20 cellular contexts compared by ENCODE assay signal in the genomic region with DNA sequence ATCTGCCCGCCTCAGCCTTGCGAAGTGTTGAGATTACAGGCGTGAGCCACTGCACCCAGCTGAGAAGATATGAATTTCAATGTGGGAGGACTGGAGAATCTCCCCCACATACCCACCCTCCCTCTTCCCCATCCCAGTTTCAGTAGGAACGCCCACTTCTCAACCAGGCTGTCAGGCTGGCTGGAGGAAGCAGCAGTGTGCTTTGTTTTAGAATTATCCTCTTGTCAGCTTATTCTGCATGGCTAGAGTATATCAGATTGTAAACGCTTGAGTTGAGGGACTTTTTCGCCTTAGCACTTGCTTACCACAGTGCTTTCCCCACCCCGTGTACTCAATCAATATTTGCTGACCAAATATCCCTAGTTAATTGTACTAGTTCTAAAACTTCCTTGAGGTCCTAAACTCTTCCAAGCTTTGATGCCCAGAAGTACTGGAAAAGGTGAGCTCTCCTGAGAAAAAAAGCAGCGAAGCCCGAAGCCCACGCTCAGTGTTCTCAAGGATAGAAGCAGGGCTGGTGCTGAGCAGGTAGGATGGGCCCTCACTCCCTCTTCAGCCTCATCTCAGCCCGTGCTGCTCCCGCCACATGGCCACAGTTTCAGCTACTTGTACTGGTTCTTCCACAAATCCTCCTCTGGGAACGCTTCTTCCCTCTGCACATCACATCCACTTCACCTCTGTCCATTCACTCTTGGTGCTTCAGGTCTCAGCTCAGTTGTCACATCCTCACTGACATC. TPM values are rescaled to one million over a fixed set of nuclear protein-coding genes. Genes with fewer than 3 reads are reported as not detected.
DNase-seq lines count a peak whose midpoint lies in the region; ATAC-seq, FAIRE-seq and TF ChIP-seq lines count a peak whose summit lies in the region.
"Had no signal": no experiment of that assay in that cellular context is flagged by ENCODE, and none has a peak within 500 bp of the region (broad histone marks: within the 10 kb centered on the region; RNA-seq: fewer than 3 reads in every experiment).

No MANE protein-coding gene starts in this region.

- H4K20me1 ChIP-seq in KMS-11 (ENCODE audit: insufficient read depth): no peaks in the 10 kb centered on the region
- no peaks in the 10 kb centered on the region for H4K20me1 ChIP-seq in H1 (replicated peaks in 1 of 2; ENCODE audit: control insufficient read depth in 1 of 2, insufficient read depth in 2 of 2, low read length in 2 of 2)
- no peaks in the 10 kb centered on the region for H4K20me1 ChIP-seq in neural progenitor cell (ENCODE audit: low read depth)
- H4K20me1 ChIP-seq: BLaER1 had no signal

- no peak overlapping the region for H4K5ac ChIP-seq in H1 (ENCODE audit: insufficient read length, low read depth, low read length)

- ATAC-seq in GM21825 (IDR thresholded peaks at IDR 0.05; ENCODE audit: unreplicated experiment): no peak
- ATAC-seq: SK-N-SH treated with all-trans-retinoic acid at 6 μM for 48 hours had no signal

- H3K79me1 ChIP-seq in H1 (ENCODE audit: low read depth, low read length): no peaks in the 10 kb centered on the region

- H2AFZ ChIP-seq in KMS-11 (ENCODE audit: low read depth): no peak overlapping the region
- H2AFZ ChIP-seq in H1 (ENCODE audit: low read length): 0 out of 2 replicates have a peak overlapping the region, but pooled peaks have one; percentile 20
- no peak overlapping the region for H2AFZ ChIP-seq in neural progenitor cell (replicated peaks)

- H2BK15ac ChIP-seq in H1 (ENCODE audit: low read length): no peak overlapping the region

- no peak for TF ChIP-seq POLR2A in H1 (IDR thresholded peaks at IDR 0.05; ENCODE audit: control extremely low read depth in 1 of 2, low read depth in 2 of 2, low read length in 2 of 2)

- H3K4me2 ChIP-seq in KMS-11: 0 out of 2 replicates have a peak overlapping the region, but pooled peaks have one; percentile 17
- H3K4me2 ChIP-seq in H1 (ENCODE audit: insufficient read depth in 1 of 2, low read depth in 2 of 2, low read length in 2 of 2): no peak overlapping the region
- H3K4me2 ChIP-seq in neural progenitor cell: peak overlapping the region; percentile 50
- H3K4me2 ChIP-seq: BLaER1 had no signal

- H3K9ac ChIP-seq in KMS-11 (no peak overlapping the region), H1 (replicated peaks in 1 of 4; ENCODE audit: extremely low read depth in 1 of 4, low read depth in 3 of 4, low read length in 3 of 4) (no peak overlapping the region), neural progenitor cell (no peak overlapping the region)
- H3K9ac ChIP-seq: BLaER1 had no signal

- H3K27ac ChIP-seq in 22Rv1: peak overlapping the region; percentile 40
- H3K27ac ChIP-seq in KMS-11: no peak overlapping the region
- H3K27ac ChIP-seq in H1 (ENCODE audit: low read depth, low read length): no peak overlapping the region
- H3K27ac ChIP-seq in neural progenitor cell: peak overlapping the region; percentile 34
- no peak overlapping the region for H3K27ac ChIP-seq in coronary artery
- H3K27ac ChIP-seq: BLaER1 had no signal

- H4K91ac ChIP-seq in H1 (replicated peaks; ENCODE audit: insufficient read length, low read length): no peak overlapping the region

- no peaks in the 10 kb centered on the region for H3K36me3 ChIP-seq in KMS-11 (ENCODE audit: insufficient read depth)
- no peaks in the 10 kb centered on the region for H3K36me3 ChIP-seq in H1 (ENCODE audit: control insufficient read depth in 2 of 4, insufficient read depth in 4 of 4, low read length in 3 of 4)
- H3K36me3 ChIP-seq in neural progenitor cell: no peaks in the 10 kb centered on the region
- H3K36me3 ChIP-seq: BLaER1, MG63 had no signal

- H2BK20ac ChIP-seq in H1 (ENCODE audit: low read length): no peak overlapping the region

- no peak overlapping the region for H3K56ac ChIP-seq in H1 (replicated peaks; ENCODE audit: insufficient read length, low read depth, low read length)

- POLR2A ChIA-PET in H1 (lab: Charles Lee; ENCODE audit: partially characterized antibody): interaction anchor here (0.9 kb wide), 1 partner anchor 13 kb away, joined by 3 read pairs; no protein-coding TSS in a partner anchor

- H3F3A ChIP-seq in neural progenitor cell (ENCODE audit: low read depth): peaks cover 23% of the 10 kb centered on the region

- H2AK5ac ChIP-seq in H1 (ENCODE audit: low read depth, low read length): no peak overlapping the region

- no peaks in the 10 kb centered on the region for H3K9me3 Mint-ChIP-seq in neural progenitor cell
- no peaks in the 10 kb centered on the region for H3K9me3 Mint-ChIP-seq in type B pancreatic cell
- H3K9me3 Mint-ChIP-seq: HFFc6 had no signal

- no peak for TF ChIP-seq EP300 in H1 (IDR thresholded peaks at IDR 0.05; ENCODE audit: borderline replicate concordance in 1 of 2, low read depth in 2 of 2, low read length in 2 of 2)

- H3K27ac Mint-ChIP-seq in neural progenitor cell (no peak overlapping the region), type B pancreatic cell (no peak overlapping the region)
- H3K27ac Mint-ChIP-seq: HFFc6 had no signal

- WGBS in H1 (ENCODE audit: extremely low coverage in 1 of 2, insufficient coverage in 1 of 2, insufficient read length in 1 of 2, insufficient replicate concordance in 2 of 2, low coverage in 1 of 2, low lambda C conversion rate in 2 of 2, missing lambda C conversion rate in 1 of 2), 2 experiments: 86% methylated on average over 13 of the region's 13 CpGs; no CpG with 5 or more reads in 1 of the 2 experiments

- H3K79me2 ChIP-seq in KMS-11 (ENCODE audit: insufficient read depth, low read depth) (no peaks in the 10 kb centered on the region), H1 (ENCODE audit: control insufficient read depth in 1 of 2, insufficient read depth in 2 of 2, low read length in 2 of 2) (no peaks in the 10 kb centered on the region), neural progenitor cell (ENCODE audit: low read depth) (no peaks in the 10 kb centered on the region)

- TF ChIP-seq RAD21 in H1 (IDR thresholded peaks at IDR 0.05 in 1 of 2, conservative IDR thresholded peaks at IDR 0.05 in 1 of 2; ENCODE audit: low read depth in 2 of 2, low read length in 2 of 2): no peak

- H3K4me1 Mint-ChIP-seq in neural progenitor cell (peaks cover 18% of the 10 kb centered on the region), type B pancreatic cell (ENCODE audit: unreplicated experiment) (peaks cover 11% of the 10 kb centered on the region)

- CTCF ChIA-PET in H1 (lab: Charles Lee; ENCODE audit: partially characterized antibody): interaction anchor here (1.0 to 1.8 kb wide), 4 partner anchors 16 to 272 kb away, joined by 3 to 9 read pairs (median 3); no protein-coding TSS in a partner anchor

- no peak overlapping the region for H3K18ac ChIP-seq in H1 (ENCODE audit: extremely low read depth, low read length)

- H3K4me1 ChIP-seq in KMS-11 (ENCODE audit: low read depth, poor library complexity, severe bottlenecking) (peaks cover 35% of the 10 kb centered on the region), H1 (replicated peaks in 1 of 4; ENCODE audit: control insufficient read depth in 3 of 4, insufficient read depth in 4 of 4, low read length in 3 of 4) (no peaks in the 10 kb centered on the region; a peak in 2 of 7 replicates), neural progenitor cell (peaks cover 15% of the 10 kb centered on the region)
- H3K4me1 ChIP-seq: BLaER1 had no signal

- no peaks in the 10 kb centered on the region for H3K36me3 Mint-ChIP-seq in neural progenitor cell
- H3K36me3 Mint-ChIP-seq in type B pancreatic cell: no peaks in the 10 kb centered on the region

- no peak for FAIRE-seq in H1 (lab: Jason Lieb, UNC)
- FAIRE-seq: A204.1 had no signal

- 0 out of 2 replicates have a peak overlapping the region, but pooled peaks have one; percentile 68 for H4K8ac ChIP-seq in H1 (ENCODE audit: extremely low read depth, insufficient read depth, low read length)

- no peak overlapping the region for H3K4me3 ChIP-seq in KMS-11 (IDR thresholded peaks at IDR 0.05; ENCODE audit: insufficient read depth, low read depth, low read length)
- no peak overlapping the region for H3K4me3 ChIP-seq in H1 (ENCODE audit: extremely low read depth in 1 of 4, insufficient read depth in 2 of 4, low read depth in 3 of 4, low read length in 4 of 4)
- no peak overlapping the region for H3K4me3 ChIP-seq in neural progenitor cell
- no peak overlapping the region for H3K4me3 ChIP-seq in coronary artery
- H3K4me3 ChIP-seq: BLaER1, MG63 had no signal

- H3K23me2 ChIP-seq in H1 (ENCODE audit: low read depth, low read length): no peaks in the 10 kb centered on the region

- no peak overlapping the region for H3K4ac ChIP-seq in H1 (replicated peaks; ENCODE audit: insufficient read length, low read depth, low read length)

- H2BK12ac ChIP-seq in H1 (ENCODE audit: low read depth, low read length): no peak overlapping the region

- no peak overlapping the region for H2BK5ac ChIP-seq in H1 (ENCODE audit: low read depth, low read length)

- H3K27me3 Mint-ChIP-seq in neural progenitor cell (ENCODE audit: insufficient read depth, low read depth): peaks cover 20% of the 10 kb centered on the region
- H3K27me3 Mint-ChIP-seq in type B pancreatic cell: peaks cover 9% of the 10 kb centered on the region

- no peak overlapping the region for H3K23ac ChIP-seq in H1 (ENCODE audit: insufficient read length)

- H3K27me3 ChIP-seq in KMS-11 (ENCODE audit: insufficient read depth, low read depth): no peaks in the 10 kb centered on the region
- peaks cover 0 to 4% (median 0%) of the 10 kb centered on the region in 4 experiments; a peak in 1 of 7 replicates for H3K27me3 ChIP-seq in H1 (replicated peaks in 1 of 4; ENCODE audit: control insufficient read depth in 3 of 4, extremely low read depth in 1 of 4, insufficient read depth in 3 of 4, low read length in 3 of 4)
- H3K27me3 ChIP-seq in neural progenitor cell: peaks cover 10% of the 10 kb centered on the region
- H3K27me3 ChIP-seq: BLaER1, MG63 had no signal

- H3K4me3 Mint-ChIP-seq in neural progenitor cell (peak overlapping the region; percentile 35), type B pancreatic cell (no peak overlapping the region)
- H3K4me3 Mint-ChIP-seq: HFFc6 had no signal

- TF ChIP-seq CTCF in 22Rv1 (IDR thresholded peaks at IDR 0.05) (no peak), KMS-11 (conservative IDR thresholded peaks at IDR 0.05; ENCODE audit: low read depth, low read length) (no peak), H1 (IDR thresholded peaks at IDR 0.05; ENCODE audit: control extremely low read depth in 1 of 3, insufficient read depth in 1 of 3, low read depth in 1 of 3, low read length in 3 of 3) (no peak), neural progenitor cell (IDR thresholded peaks at IDR 0.05) (no peak), coronary artery (IDR thresholded peaks at IDR 0.05) (no peak), type B pancreatic cell (conservative IDR thresholded peaks at IDR 0.05) (no peak)

- H3K9me3 ChIP-seq in H1 (ENCODE audit: insufficient read depth in 2 of 2, low read depth in 1 of 2, low read length in 1 of 2) (no peaks in the 10 kb centered on the region), neural progenitor cell (ENCODE audit: low read depth) (no peaks in the 10 kb centered on the region)
- H3K9me3 ChIP-seq: BLaER1, MG63 had no signal

- H2BK120ac ChIP-seq in H1 (replicated peaks; ENCODE audit: low read depth, low read length): no peak overlapping the region

- DNase-seq in H1 (ENCODE audit: low read depth in 1 of 2, low spot score in 2 of 2) (peak in 1 of 2 experiments; percentile 37), neural progenitor cell (ENCODE audit: low spot score) (peak; percentile 77), coronary artery (ENCODE audit: low spot score) (no peak), type B pancreatic cell (ENCODE audit: extremely low spot score, unreplicated experiment) (no peak)
- DNase-seq in activated CD4-positive, alpha-beta T cell treated with anti-CD3 and anti-CD28 coated beads, Interleukin-2, amount 50 U/mL, for 4 hours: no peak
- DNase-seq: DMS 273 treated with DMSO at 0.1 percent for 48 hours, GF-D8, HFFc6, MG63, NCI-H1105, NCI-H1694 treated with DMSO at 0.1 percent for 48 hours, NCI-H446 treated with DMSO at 0.1 percent for 48 hours, OCI-M1, SHP77 treated with DMSO at 0.1 percent for 48 hours had no signal

- no peak overlapping the region for H3K14ac ChIP-seq in H1 (ENCODE audit: insufficient read length)

RNA-seq across cellular contexts. Expression of gene ARHGAP10, which starts 7.3 kb away (rescaled TPM):
- 6.0 and 6.1 TPM in 2 replicates for total RNA-seq in H1 (2021; fragmentation: NEBNext Ultra II Directional; extraction: Animal tissue kit (Norgen Biotek cat#: 25700))
- polyA plus RNA-seq in H1 (2011; rRNA removed): 3.2 and 3.7 TPM in 2 replicates
- polyA plus RNA-seq in H1 (2011; cell fraction: cytosol; rRNA removed): 3.2 TPM
- polyA plus RNA-seq in H1 (2011; cell fraction: nucleus; rRNA removed): 5.0 TPM
- 4.0 to 5.1 TPM (median 4.7 TPM) in 4 replicates for polyA plus RNA-seq in H1 (2012, experiment 1 of 2)
- 0.94 TPM for polyA plus RNA-seq in H1 (2012, experiment 2 of 2)
- 3.6 TPM for polyA plus RNA-seq in H1 (2013, experiment 1 of 2)
- 3.7 TPM for polyA plus RNA-seq in H1 (2013, experiment 2 of 2)
- 5.9 and 6.7 TPM in 2 replicates for polyA minus RNA-seq in H1 (2011; rRNA and poly(A)+ RNA removed)
- polyA minus RNA-seq in H1 (2011; cell fraction: cytosol; rRNA and poly(A)+ RNA removed): 2.9 TPM
- polyA minus RNA-seq in H1 (2011; cell fraction: nucleus; rRNA and poly(A)+ RNA removed): 17.1 TPM
- total RNA-seq in neural progenitor cell (ENCODE audit: low replicate concordance) (20.2 and 20.3 TPM in 2 replicates), type B pancreatic cell (ENCODE audit: low replicate concordance) (25.2 and 25.5 TPM in 2 replicates)

RNA-seq across cellular contexts. Expression of gene PRMT9, which starts 40.7 kb away (rescaled TPM):
- 9.6 and 9.9 TPM in 2 replicates for total RNA-seq in H1 (2021; fragmentation: NEBNext Ultra II Directional; extraction: Animal tissue kit (Norgen Biotek cat#: 25700))
- 2.7 and 3.8 TPM in 2 replicates for polyA plus RNA-seq in H1 (2011; rRNA removed)
- polyA plus RNA-seq in H1 (2011; cell fraction: cytosol; rRNA removed): 4.1 TPM
- polyA plus RNA-seq in H1 (2011; cell fraction: nucleus; rRNA removed): 2.5 TPM
- 5.4 to 8.4 TPM (median 6.1 TPM) in 4 replicates for polyA plus RNA-seq in H1 (2012, experiment 1 of 2)
- polyA plus RNA-seq in H1 (2012, experiment 2 of 2): 0.35 TPM
- polyA plus RNA-seq in H1 (2013, experiment 1 of 2): 4.2 TPM
- polyA plus RNA-seq in H1 (2013, experiment 2 of 2): 4.0 TPM
- 7.6 and 14.6 TPM in 2 replicates for polyA minus RNA-seq in H1 (2011; rRNA and poly(A)+ RNA removed)
- polyA minus RNA-seq in H1 (2011; cell fraction: cytosol; rRNA and poly(A)+ RNA removed): 6.7 TPM
- 11.6 TPM for polyA minus RNA-seq in H1 (2011; cell fraction: nucleus; rRNA and poly(A)+ RNA removed)
- 16.8 and 24.8 TPM in 2 replicates for total RNA-seq in neural progenitor cell (ENCODE audit: low replicate concordance)
- total RNA-seq in type B pancreatic cell (ENCODE audit: low replicate concordance): 9.2 and 12.5 TPM in 2 replicates

Comparison
In these comparisons a context has a peak if more than half of its experiments do, and no peak if none do; other contexts are left out.
1. H3K27ac ChIP-seq: peak in 22Rv1 (single experiment) and neural progenitor cell (single experiment); none in KMS-11 (single experiment), H1 (single experiment) and coronary artery (0 of 2).
2. H3K4me2 ChIP-seq: peak in KMS-11 (single experiment) and neural progenitor cell (single experiment); none in H1 (0 of 2).